ENCODE assay signal across 14 cellular contexts in the genomic region with DNA sequence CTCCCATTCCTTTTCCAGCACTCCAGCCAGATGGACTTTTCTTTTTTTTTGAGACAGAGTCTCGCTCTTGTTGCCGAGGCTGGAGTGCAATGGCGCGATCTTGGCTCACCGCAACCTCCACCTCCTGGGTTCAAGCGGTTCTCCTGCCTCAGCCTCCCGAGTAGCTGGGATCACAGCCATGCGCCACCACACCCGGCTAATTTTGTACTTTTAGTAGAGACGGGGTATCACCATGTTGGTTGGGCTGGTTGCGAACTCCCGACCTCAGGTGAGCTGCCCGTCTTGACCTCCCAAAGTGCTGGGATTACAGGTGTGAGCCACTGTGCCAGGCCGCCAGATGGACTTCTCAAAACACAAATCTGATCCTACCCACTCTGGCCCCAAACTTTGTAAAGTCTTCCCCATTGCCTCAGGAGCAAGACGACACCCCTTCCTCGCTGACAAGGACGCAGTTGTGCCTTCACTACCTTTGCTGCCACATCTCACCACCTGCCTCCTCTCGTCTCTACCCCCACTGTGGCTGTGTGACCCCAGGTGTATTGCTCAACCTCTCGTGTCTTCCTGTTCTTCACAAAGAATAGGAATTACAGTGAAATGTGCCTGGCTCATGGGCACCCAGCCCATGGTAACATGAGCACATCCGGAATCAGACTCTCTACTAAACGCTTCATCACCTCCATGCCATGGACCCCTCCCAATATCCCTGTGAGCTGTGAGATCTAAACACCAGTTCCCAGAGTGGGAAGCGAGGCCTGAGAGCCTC. TPM values are rescaled to one million over a fixed set of nuclear protein-coding genes. Genes with fewer than 3 reads are reported as not detected.
DNase-seq lines count a peak whose midpoint lies in the region; ATAC-seq and TF ChIP-seq lines count a peak whose summit lies in the region.
"Had no signal": no experiment of that assay in that cellular context is flagged by ENCODE, and none has a peak within 500 bp of the region (broad histone marks: within the 10 kb centered on the region; RNA-seq: fewer than 3 reads in every experiment).

No MANE protein-coding gene starts in this region.

- no peaks in the 10 kb centered on the region for H3K9me2 ChIP-seq in SK-N-SH

- POLR2A ChIA-PET in SK-N-SH (lab: Yijun Ruan, JAX) = no interaction called here

- H3K9ac ChIP-seq in SK-N-SH = no peak overlapping the region

- H3K9me3 Mint-ChIP-seq in chondrocyte (ENCODE audit: low read depth) = no peaks in the 10 kb centered on the region
- H3K9me3 Mint-ChIP-seq: HFFc6 had no signal

- 91% methylated on average over 22 of the region's 22 CpGs for WGBS in SK-N-SH (ENCODE audit: low lambda C conversion rate)
- WGBS in spleen, 5 donors = 86 to 91% (median 88%) methylated on average over 22 of the region's 22 CpGs

- H3K4me3 ChIP-seq in SK-N-SH (ENCODE audit: low read depth in 2 of 2, low read length in 1 of 2) (no peak overlapping the region), spleen (peak overlapping the region in 1 of 8 donors; percentile 39)
- H3K4me3 ChIP-seq: mucosa of descending colon had no signal

- H3K4me1 ChIP-seq in SK-N-SH (ENCODE audit: control insufficient read depth in 1 of 2, insufficient read depth in 2 of 2, low read depth in 1 of 2, low read length in 1 of 2) = peaks cover under 1 to 19% of the 10 kb centered on the region in 2 experiments; a peak in 2 of 4 replicates
- peaks cover 5 to 49% (median 16%) of the 10 kb centered on the region in 6 donors for H3K4me1 ChIP-seq in spleen

- CTCF ChIA-PET in SK-N-SH (lab: Yijun Ruan, JAX) = interaction anchor here (1.2 kb wide), 1 partner anchor 98 kb away, joined by 3 read pairs; no protein-coding TSS in a partner anchor

- TF ChIP-seq POLR2A in spleen (IDR thresholded peaks at IDR 0.05) = no peak

- no peaks in the 10 kb centered on the region for H4K20me1 ChIP-seq in SK-N-SH (ENCODE audit: insufficient read depth)

- H3K4me2 ChIP-seq in SK-N-SH = no peak overlapping the region

- no peak overlapping the region for H3K27ac ChIP-seq in SK-N-SH (ENCODE audit: low read depth in 2 of 2, low read length in 1 of 2)
- H3K27ac ChIP-seq in layer of hippocampus (ENCODE audit: low read depth, low read length) = peak overlapping the region; percentile 69
- peak overlapping the region in 7 of 8 donors; percentile 16 to 77 (median 65) for H3K27ac ChIP-seq in spleen

- no peaks in the 10 kb centered on the region for H3K27me3 Mint-ChIP-seq in chondrocyte (ENCODE audit: low read depth)

- no peak for ATAC-seq in SK-N-SH treated with all-trans-retinoic acid at 6 μM for 48 hours
- ATAC-seq in GM19328 (IDR thresholded peaks at IDR 0.05; ENCODE audit: unreplicated experiment) = no peak
- ATAC-seq: mucosa of descending colon had no signal

- H3K4me1 Mint-ChIP-seq in chondrocyte (ENCODE audit: low read depth) = peaks cover 13% of the 10 kb centered on the region

- H3K4me3 Mint-ChIP-seq in chondrocyte (ENCODE audit: unreplicated experiment) = no peak overlapping the region
- H3K4me3 Mint-ChIP-seq: HFFc6 had no signal

- no peak for TF ChIP-seq EP300 in SK-N-SH (IDR thresholded peaks at IDR 0.05; ENCODE audit: borderline replicate concordance in 1 of 2, low read depth in 1 of 2, low read length in 1 of 2)

- intact Hi-C loops in spleen (cut with DNase I; ENCODE audit: low total_unique reads) = no loop called here

- no peak overlapping the region for H3K27ac Mint-ChIP-seq in chondrocyte (ENCODE audit: unreplicated experiment)
- H3K27ac Mint-ChIP-seq: HFFc6 had no signal

- peaks cover 9% of the 10 kb centered on the region for H3K79me2 ChIP-seq in SK-N-SH (ENCODE audit: insufficient read depth)

- H3F3A ChIP-seq in SK-N-SH (replicated peaks; ENCODE audit: insufficient read depth) = peaks cover under 1% of the 10 kb centered on the region

- H3K36me3 ChIP-seq in SK-N-SH (replicated peaks in 1 of 2; ENCODE audit: control insufficient read depth in 1 of 2, insufficient read depth in 2 of 2, low read length in 1 of 2) = no peaks in the 10 kb centered on the region
- no peaks in the 10 kb centered on the region for H3K36me3 ChIP-seq in spleen

- TF ChIP-seq RAD21 in SK-N-SH (IDR thresholded peaks at IDR 0.05; ENCODE audit: low read length) = no peak

- H2AFZ ChIP-seq in SK-N-SH (ENCODE audit: low read depth) = 0 out of 2 replicates have a peak overlapping the region, but pooled peaks have one; percentile 41

- DNase-seq in SK-N-SH = no peak
- DNase-seq in SHP77 treated with DMSO at 0.1 percent for 48 hours (lab: John Stamatoyannopoulos, UW) = peak; percentile 80
- no peak for DNase-seq in spleen
- DNase-seq in chondrocyte (ENCODE audit: low spot score) = no peak
- no peak for DNase-seq in pons (ENCODE audit: low spot score)
- DNase-seq: HFFc6; NCI-H2227 treated with DMSO at 0.1 percent for 48 hours; stimulated activated CD4-positive, alpha-beta T cell treated with anti-CD3 and anti-CD28 coated beads, Interleukin-12 subunit alpha, Interleukin-12 subunit beta, amount 100 ng/mL, for 4 hours had no signal

- H3K36me3 Mint-ChIP-seq in chondrocyte (ENCODE audit: low read depth) = no peaks in the 10 kb centered on the region

- TF ChIP-seq CTCF in SK-N-SH (IDR thresholded peaks at IDR 0.05) = no peak
- TF ChIP-seq CTCF in spleen (IDR thresholded peaks at IDR 0.05 in 8 of 11, conservative IDR thresholded peaks at IDR 0.05 in 3 of 11) = no peak
- no peak for TF ChIP-seq CTCF in chondrocyte (IDR thresholded peaks at IDR 0.05)

- H3K9me3 ChIP-seq in SK-N-SH (no peaks in the 10 kb centered on the region), spleen (no peaks in the 10 kb centered on the region)
- H3K9me3 ChIP-seq: mucosa of descending colon had no signal

- H3K27me3 ChIP-seq in SK-N-SH (ENCODE audit: insufficient read depth) = no peaks in the 10 kb centered on the region
- no peaks in the 10 kb centered on the region for H3K27me3 ChIP-seq in layer of hippocampus (ENCODE audit: control insufficient read depth, insufficient read depth, low read length)
- H3K27me3 ChIP-seq in spleen (replicated peaks in 1 of 7) = no peaks in the 10 kb centered on the region

TF ChIP-seq in SK-N-SH, 30 proteins besides CTCF, POLR2A, EP300 and RAD21 (continues in another document):
- TF ChIP-seq FOXM1 (IDR thresholded peaks at IDR 0.05; ENCODE audit: low read depth) (no peak), RFX5 (IDR thresholded peaks at IDR 0.05; ENCODE audit: low read length) (no peak), TEAD4 (IDR thresholded peaks at IDR 0.05; ENCODE audit: borderline replicate concordance, insufficient read depth) (no peak), FOXJ3 (CRISPR knock-in tag; IDR thresholded peaks at IDR 0.05) (no peak), USF2 (IDR thresholded peaks at IDR 0.05; ENCODE audit: borderline replicate concordance, low read depth, low read length) (no peak), MEF2A (IDR thresholded peaks at IDR 0.05; ENCODE audit: borderline replicate concordance, low read depth) (no peak)

TF ChIP-seq in SK-N-SH treated with all-trans-retinoic acid at 6 μM for 48 hours, 23 proteins besides CTCF, POLR2A, EP300 and RAD21:
- TF ChIP-seq, protein P1, sequence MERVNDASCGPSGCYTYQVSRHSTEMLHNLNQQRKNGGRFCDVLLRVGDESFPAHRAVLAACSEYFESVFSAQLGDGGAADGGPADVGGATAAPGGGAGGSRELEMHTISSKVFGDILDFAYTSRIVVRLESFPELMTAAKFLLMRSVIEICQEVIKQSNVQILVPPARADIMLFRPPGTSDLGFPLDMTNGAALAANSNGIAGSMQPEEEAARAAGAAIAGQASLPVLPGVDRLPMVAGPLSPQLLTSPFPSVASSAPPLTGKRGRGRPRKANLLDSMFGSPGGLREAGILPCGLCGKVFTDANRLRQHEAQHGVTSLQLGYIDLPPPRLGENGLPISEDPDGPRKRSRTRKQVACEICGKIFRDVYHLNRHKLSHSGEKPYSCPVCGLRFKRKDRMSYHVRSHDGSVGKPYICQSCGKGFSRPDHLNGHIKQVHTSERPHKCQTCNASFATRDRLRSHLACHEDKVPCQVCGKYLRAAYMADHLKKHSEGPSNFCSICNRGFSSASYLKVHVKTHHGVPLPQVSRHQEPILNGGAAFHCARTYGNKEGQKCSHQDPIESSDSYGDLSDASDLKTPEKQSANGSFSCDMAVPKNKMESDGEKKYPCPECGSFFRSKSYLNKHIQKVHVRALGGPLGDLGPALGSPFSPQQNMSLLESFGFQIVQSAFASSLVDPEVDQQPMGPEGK (CRISPR knock-in tag; IDR thresholded peaks at IDR 0.05; ENCODE audit: borderline replicate concordance) = no peak
- TF ChIP-seq ZFP30 (CRISPR knock-in tag; IDR thresholded peaks at IDR 0.05) (no peak), ZFP3 (CRISPR knock-in tag; IDR thresholded peaks at IDR 0.05) (no peak), ISL1 (CRISPR knock-in tag; IDR thresholded peaks at IDR 0.05) (no peak), ZNF565 (CRISPR knock-in tag; conservative IDR thresholded peaks at IDR 0.05; ENCODE audit: low read depth) (no peak), ZNF70 (CRISPR knock-in tag; IDR thresholded peaks at IDR 0.05) (no peak)

RNA-seq across cellular contexts. Expression of gene BANP, which starts 3.7 kb away (rescaled TPM):
- polyA plus RNA-seq in SK-N-SH (2012; rRNA removed) (15.0 and 16.8 TPM in 2 replicates), spleen (10 to 100 TPM; 15.9 to 27.5 (median 25.0) TPM)
- polyA plus RNA-seq in SK-N-SH (2012; cell fraction: cytosol; rRNA removed) = 9.8 and 11.1 TPM in 2 replicates
- polyA plus RNA-seq in SK-N-SH (2012; cell fraction: nucleus; rRNA removed) = 42.8 and 46.7 TPM in 2 replicates
- total RNA-seq in spleen (10 to 100 TPM; 33.7 to 57.1 (median 50.0) TPM), chondrocyte (15.0 to 19.3 TPM (median 16.7 TPM) in 3 replicates)

RNA-seq across cellular contexts. Expression of gene CA5A, which starts 11.2 kb away (rescaled TPM):
- polyA plus RNA-seq in SK-N-SH (2012; rRNA removed) (not detected in 2 replicates), spleen (not detected)
- polyA plus RNA-seq in SK-N-SH (2012; cell fraction: cytosol; rRNA removed) = not detected in 2 replicates
- not detected in 2 replicates for polyA plus RNA-seq in SK-N-SH (2012; cell fraction: nucleus; rRNA removed)
- total RNA-seq in spleen (not detected), chondrocyte (not detected in 3 replicates)
- total RNA-seq: A172, aorta, HFFc6 had no signal

Comparison
In these comparisons a context has a peak if more than half of its experiments do, and no peak if none do; other contexts are left out.
1. H3K27ac ChIP-seq: peak in layer of hippocampus (single experiment) and spleen (7 of 8); none in SK-N-SH (0 of 2).